ENCODE assay signal across 15 cellular contexts in genomic region chr1:217953922-217954321, GRCh38.
"Had no signal": no experiment of that assay in that cellular context is flagged by ENCODE, and none has a peak within 500 bp of the region (broad histone marks: within the 10 kb centered on the region; RNA-seq: fewer than 3 reads in every experiment).

No MANE protein-coding gene starts in this region.

- H3K4me1 ChIP-seq: heart left ventricle, left ventricle myocardium inferior, testis had no signal

- H3K4me1 Mint-ChIP-seq: nephron; stimulated activated naive CD8-positive, alpha-beta T cell treated with anti-CD3 and anti-CD28 coated beads, Interleukin-15, amount 100 ng/mL, for 72 hours had no signal

- H3K9me3 Mint-ChIP-seq: stimulated activated naive CD8-positive, alpha-beta T cell treated with anti-CD3 and anti-CD28 coated beads, Interleukin-15, amount 100 ng/mL, for 72 hours had no signal

- H3K27me3 ChIP-seq: heart left ventricle, testis had no signal

- ATAC-seq: activated CD4-positive, CD25-positive, alpha-beta regulatory T cell treated with anti-CD3 and anti-CD28 coated beads, Interleukin-2, amount 50 U/mL, for 24 hours; activated naive CD4-positive, alpha-beta T cell treated with anti-CD3 and anti-CD28 coated beads, Interleukin-2, amount 50 U/mL, for 72 hours; heart left ventricle; stimulated activated naive CD8-positive, alpha-beta T cell treated with anti-CD3 and anti-CD28 coated beads, Interleukin-15, amount 100 ng/mL, for 72 hours had no signal

- H3K27ac Mint-ChIP-seq: activated naive CD4-positive, alpha-beta T cell treated with anti-CD3 and anti-CD28 coated beads, Interleukin-2, amount 50 U/mL, for 72 hours; nephron; stimulated activated naive CD8-positive, alpha-beta T cell treated with anti-CD3 and anti-CD28 coated beads, Interleukin-15, amount 100 ng/mL, for 72 hours had no signal

- H3K9me3 ChIP-seq: testis had no signal

- H3K27ac ChIP-seq: heart left ventricle, left ventricle myocardium inferior, testis had no signal

- H3K36me3 ChIP-seq: heart left ventricle, left ventricle myocardium inferior had no signal

- H3K27me3 Mint-ChIP-seq: stimulated activated naive CD8-positive, alpha-beta T cell treated with anti-CD3 and anti-CD28 coated beads, Interleukin-15, amount 100 ng/mL, for 72 hours had no signal

- H3K4me3 ChIP-seq: heart left ventricle, left ventricle myocardium inferior, testis had no signal

- DNase-seq: activated CD4-positive, alpha-beta T cell treated with anti-CD3 and anti-CD28 coated beads, Interleukin-2, amount 50 U/mL, for 4 hours; activated effector memory CD4-positive, alpha-beta T cell treated with anti-CD3 and anti-CD28 coated beads, Interleukin-2, amount 50 U/mL, for 16 hours; activated T-cell treated with anti-CD3 and anti-CD28 coated beads, Interleukin-2, amount 50 U/mL, for 1 hour; amniotic stem cell; foreskin melanocyte; heart left ventricle; left ventricle myocardium inferior; mesenchymal stem cell; stimulated activated CD4-positive, alpha-beta T cell treated with anti-CD3 and anti-CD28 coated beads, Interleukin-15, amount 100 ng/mL, for 24 hours; stimulated activated CD4-positive, alpha-beta T cell treated with anti-CD3 and anti-CD28 coated beads, Interleukin-4, amount 100 ng/mL, for 24 hours; stimulated activated naive CD8-positive, alpha-beta T cell treated with anti-CD3 and anti-CD28 coated beads, Interleukin-15, amount 100 ng/mL, for 72 hours; testis had no signal

- H3K4me3 Mint-ChIP-seq: nephron; stimulated activated naive CD8-positive, alpha-beta T cell treated with anti-CD3 and anti-CD28 coated beads, Interleukin-15, amount 100 ng/mL, for 72 hours had no signal
